Comparison of ENCODE assay signal across 7 cellular contexts in genomic region chr9:105405514-105406131, GRCh38.
DNase-seq lines count a peak whose midpoint lies in the region; ATAC-seq lines count a peak whose summit lies in the region.

No MANE protein-coding gene starts in this region.

- H3K27ac Mint-ChIP-seq in activated naive CD4-positive, alpha-beta T cell treated with anti-CD3 and anti-CD28 coated beads, Interleukin-2, amount 10 ng/mL, durations not matched to agents 7 days and 5 days: peak overlapping the region; percentile 73

- H3K36me3 Mint-ChIP-seq in activated naive CD4-positive, alpha-beta T cell treated with anti-CD3 and anti-CD28 coated beads, Interleukin-2, amount 10 ng/mL, durations not matched to agents 7 days and 5 days: peaks cover 10% of the 10 kb centered on the region

- DNase-seq in NCI-H82 treated with DMSO at 0.1 percent for 48 hours (lab: John Stamatoyannopoulos, UW; ENCODE audit: unreplicated experiment): peak; percentile 95
- peak; percentile 77 for DNase-seq in activated naive CD4-positive, alpha-beta T cell treated with anti-CD3 and anti-CD28 coated beads, Interleukin-2, amount 10 ng/mL, durations not matched to agents 7 days and 5 days
- DNase-seq in stimulated activated CD4-positive, alpha-beta T cell treated with anti-CD3 and anti-CD28 coated beads, TNF-alpha, amount 100 ng/mL, for 48 hours (ENCODE audit: low read depth in 3 of 3): peak; percentile 2 to 44 (median 30)
- DNase-seq in NCI-H446 treated with DMSO at 0.1 percent for 48 hours (lab: John Stamatoyannopoulos, UW): no peak
- no peak for DNase-seq in epidermal melanocyte (ENCODE audit: insufficient read length, low spot score)

- H3K9me3 Mint-ChIP-seq in activated naive CD4-positive, alpha-beta T cell treated with anti-CD3 and anti-CD28 coated beads, Interleukin-2, amount 10 ng/mL, durations not matched to agents 7 days and 5 days: peaks cover 8% of the 10 kb centered on the region

- CTCF ChIA-PET in activated naive CD4-positive, alpha-beta T cell treated with anti-CD3 and anti-CD28 coated beads, Interleukin-2, amount 10 ng/mL, durations not matched to agents 7 days and 5 days (lab: Charles Lee): interaction anchor here (0.8 to 1.1 kb wide), 6 partner anchors 10 to 478 kb away, joined by 3 to 4 read pairs (median 3); partner anchors contain the start of genes ABCA1 and SLC44A1

- peak overlapping the region; percentile 37 for H3K4me3 Mint-ChIP-seq in activated naive CD4-positive, alpha-beta T cell treated with anti-CD3 and anti-CD28 coated beads, Interleukin-2, amount 10 ng/mL, durations not matched to agents 7 days and 5 days

- peaks cover 69% of the 10 kb centered on the region for H3K27me3 Mint-ChIP-seq in activated naive CD4-positive, alpha-beta T cell treated with anti-CD3 and anti-CD28 coated beads, Interleukin-2, amount 10 ng/mL, durations not matched to agents 7 days and 5 days

- H3K4me1 Mint-ChIP-seq in activated naive CD4-positive, alpha-beta T cell treated with anti-CD3 and anti-CD28 coated beads, Interleukin-2, amount 10 ng/mL, durations not matched to agents 7 days and 5 days: peaks cover 37% of the 10 kb centered on the region

- ATAC-seq in GM18909 (IDR thresholded peaks at IDR 0.05; ENCODE audit: poor library complexity, unreplicated experiment): peak; percentile 97
- ATAC-seq in HG02973 (IDR thresholded peaks at IDR 0.05; ENCODE audit: unreplicated experiment): peak; percentile 91

Comparison
In these comparisons a context has a peak if more than half of its experiments do, and no peak if none do; other contexts are left out.
1. DNase-seq: peak in NCI-H82 treated with DMSO at 0.1 percent for 48 hours (single experiment), activated naive CD4-positive, alpha-beta T cell treated with anti-CD3 and anti-CD28 coated beads, Interleukin-2, amount 10 ng/mL, durations not matched to agents 7 days and 5 days (single experiment) and stimulated activated CD4-positive, alpha-beta T cell treated with anti-CD3 and anti-CD28 coated beads, TNF-alpha, amount 100 ng/mL, for 48 hours (3 of 3); none in NCI-H446 treated with DMSO at 0.1 percent for 48 hours (single experiment) and epidermal melanocyte (single experiment).